In genomic region chr2:176137249-176137573, GRCh38 we compare ENCODE assay signal across 12 cellular contexts. TPM values are rescaled to one million over a fixed set of nuclear protein-coding genes. Genes with fewer than 3 reads are reported as not detected.
DNase-seq lines count a peak whose midpoint lies in the region; ATAC-seq, FAIRE-seq and TF ChIP-seq lines count a peak whose summit lies in the region.
"Had no signal": no experiment of that assay in that cellular context is flagged by ENCODE, and none has a peak within 500 bp of the region (broad histone marks: within the 10 kb centered on the region; RNA-seq: fewer than 3 reads in every experiment).

No MANE protein-coding gene starts in this region.

- CTCF ChIA-PET in A549 (lab: Yijun Ruan, JAX), result interaction anchor here (0.6 to 11.6 kb wide), 7 partner anchors 10 to 1010 kb away, joined by 3 to 216 read pairs (median 9); no protein-coding TSS in a partner anchor
- CTCF ChIA-PET in HEK293 (lab: Yijun Ruan, JAX), result interaction anchor here (0.6 to 2.7 kb wide), 6 partner anchors 10 to 1011 kb away, joined by 3 to 12 read pairs (median 3); no protein-coding TSS in a partner anchor

- no peaks in the 10 kb centered on the region for H3K9me2 ChIP-seq in neural cell (ENCODE audit: insufficient read depth, low read length)

- H3K9me3 ChIP-seq in A549, result no peaks in the 10 kb centered on the region
- no peaks in the 10 kb centered on the region for H3K9me3 ChIP-seq in HEK293 (ENCODE audit: control insufficient read depth, insufficient read depth, low read depth, low read length)
- no peaks in the 10 kb centered on the region for H3K9me3 ChIP-seq in duodenal mucosa (ENCODE audit: control insufficient read depth in 1 of 2, low read length in 2 of 2)
- peaks cover 4% of the 10 kb centered on the region for H3K9me3 ChIP-seq in neural cell (ENCODE audit: low read length)
- H3K9me3 ChIP-seq: body of pancreas had no signal

- H3F3A ChIP-seq in neural cell (ENCODE audit: insufficient read depth, low read length, poor library complexity, severe bottlenecking), result no peaks in the 10 kb centered on the region

- H3K36me3 ChIP-seq in HEK293 (ENCODE audit: control insufficient read depth in 2 of 2, insufficient read depth in 1 of 2, low read length in 2 of 2) (no peaks in the 10 kb centered on the region), duodenal mucosa (ENCODE audit: control insufficient read depth in 1 of 2, insufficient read depth in 2 of 2, low read length in 2 of 2) (no peaks in the 10 kb centered on the region), neural cell (ENCODE audit: insufficient read depth, low read length) (no peaks in the 10 kb centered on the region)

- no peak for FAIRE-seq in A549 (lab: Jason Lieb, UNC)

- POLR2A ChIA-PET in A549 (lab: Yijun Ruan, JAX), result no interaction called here
- POLR2A ChIA-PET in HEK293 (lab: Yijun Ruan, JAX), result interaction anchor here (0.9 to 1.6 kb wide), 3 partner anchors 14 to 318 kb away, joined by 3 to 10 read pairs (median 3); partner anchors contain the start of gene HOXD4

- H4K20me1 ChIP-seq in neural cell (ENCODE audit: insufficient read depth), result no peaks in the 10 kb centered on the region

- TF ChIP-seq POLR2A in A549 (IDR thresholded peaks at IDR 0.05; ENCODE audit: low read length), result no peak

- DNase-seq in A549 (ENCODE audit: low read depth in 1 of 2, low spot score in 1 of 2) (no peak), NCI-H146 treated with DMSO at 0.1 percent for 48 hours (lab: John Stamatoyannopoulos, UW; ENCODE audit: unreplicated experiment) (no peak), GM13976 (ENCODE audit: low spot score) (no peak), HUDEP-2 (lab: John Stamatoyannopoulos, UW; ENCODE audit: unreplicated experiment in 76 of 76) (no peak)
- no peak for DNase-seq in activated naive CD4-positive, alpha-beta T cell (lab: John Stamatoyannopoulos, UW)
- DNase-seq: body of pancreas; CD4-positive, CD25-positive, alpha-beta regulatory T cell; NK-92 treated with Interleukin-12 subunit alpha and Interleukin-12 subunit beta, amount 100 ng/mL, for 24 hours had no signal

- whole genome bisulfite sequencing in A549 (ENCODE audit: missing lambda C conversion rate), result 55% methylated on average over 2 of the region's 2 CpGs

- peak overlapping the region; percentile 47 for H3K4me3 ChIP-seq in A549
- peak overlapping the region; percentile 72 for H3K4me3 ChIP-seq in HEK293 (ENCODE audit: low read depth, low read length)
- H3K4me3 ChIP-seq in duodenal mucosa (ENCODE audit: low read depth in 1 of 2, low read length in 2 of 2), result peak overlapping the region in 1 of 2 donors; percentile 65
- H3K4me3 ChIP-seq in neural cell (ENCODE audit: low read length), result peak overlapping the region; percentile 60
- H3K4me3 ChIP-seq: body of pancreas had no signal

- H3K4me2 ChIP-seq in A549, result peak overlapping the region; percentile 60
- no peak overlapping the region for H3K4me2 ChIP-seq in neural cell (ENCODE audit: low read length)

- TF ChIP-seq EP300 in A549 (IDR thresholded peaks at IDR 0.05), result no peak
- TF ChIP-seq EP300 in neural cell (conservative IDR thresholded peaks at IDR 0.05; ENCODE audit: poor library complexity, severe bottlenecking), result no peak

- TF ChIP-seq CTCF in A549 (IDR thresholded peaks at IDR 0.05) (no peak), HEK293 (tag by site-specific recombination; IDR thresholded peaks at IDR 0.05) (no peak), neural cell (IDR thresholded peaks at IDR 0.05; ENCODE audit: poor library complexity, severe bottlenecking) (no peak), GM13976 (IDR thresholded peaks at IDR 0.05; ENCODE audit: borderline replicate concordance, control extremely low read depth, extremely low read depth, insufficient read depth, missing control alignments) (no peak)

- peaks cover 82 to 94% of the 10 kb centered on the region in 2 donors for H3K27me3 ChIP-seq in duodenal mucosa (ENCODE audit: control insufficient read depth in 1 of 2, insufficient read depth in 2 of 2, low read length in 2 of 2)
- H3K27me3 ChIP-seq in neural cell (ENCODE audit: insufficient read depth, low read depth, low read length), result peaks cover 100% of the 10 kb centered on the region

- no peaks in the 10 kb centered on the region for H3K79me2 ChIP-seq in neural cell (replicated peaks; ENCODE audit: insufficient read depth, low read length)

- H3K27ac ChIP-seq in A549 (peak overlapping the region; percentile 80 to 87), HEK293 (ENCODE audit: extremely low read depth, low read depth, low read length) (peak overlapping the region; percentile 98), duodenal mucosa (ENCODE audit: low read depth, low read length) (peak overlapping the region; percentile 47), neural cell (ENCODE audit: low read length) (no peak overlapping the region)

- no peak overlapping the region for H3K9ac ChIP-seq in duodenal mucosa (ENCODE audit: low read depth in 1 of 2, low read length in 2 of 2)
- H3K9ac ChIP-seq in neural cell (ENCODE audit: low read length), result no peak overlapping the region

- TF ChIP-seq RAD21 in A549 (conservative IDR thresholded peaks at IDR 0.05 in 1 of 2, IDR thresholded peaks at IDR 0.05 in 1 of 2) (no peak), neural cell (conservative IDR thresholded peaks at IDR 0.05) (no peak)

- no peak overlapping the region for H2AFZ ChIP-seq in neural cell (ENCODE audit: low read depth, low read length)

- in situ Hi-C loops in GM13976 (cut with MboI; ENCODE audit: low sequenced_read_pairs, unreplicated experiment), result loop anchor here (25.0 kb wide), 1 partner anchor 675 kb away; no protein-coding TSS in a partner anchor

- no peak for ATAC-seq in A549
- ATAC-seq: body of pancreas, right cardiac atrium had no signal

- H3K4me1 ChIP-seq in A549, result peaks cover 7% of the 10 kb centered on the region; the same call in 2 of the 3 replicates
- H3K4me1 ChIP-seq in HEK293 (ENCODE audit: control insufficient read depth, insufficient read depth, low read length), result peaks cover 11% of the 10 kb centered on the region
- H3K4me1 ChIP-seq in duodenal mucosa (ENCODE audit: control insufficient read depth in 1 of 2, insufficient read depth in 2 of 2, low read length in 2 of 2), result peaks cover 0 to 14% of the 10 kb centered on the region in 2 donors

TF ChIP-seq in A549, 52 proteins besides CTCF, POLR2A, EP300 and RAD21:
- no peak for TF ChIP-seq HEYL (CRISPR knock-in tag; IDR thresholded peaks at IDR 0.05)

TF ChIP-seq in HEK293, 187 proteins besides CTCF, POLR2A, EP300 and RAD21 (continues in another document):
- no peak for TF ChIP-seq OSR2 (tag by site-specific recombination; IDR thresholded peaks at IDR 0.05)
- no peak for TF ChIP-seq ZNF621 (tag by site-specific recombination; IDR thresholded peaks at IDR 0.05)

TF ChIP-seq in neural cell, 6 proteins besides CTCF, POLR2A, EP300 and RAD21 (continues in another document):
- TF ChIP-seq SMC3 (conservative IDR thresholded peaks at IDR 0.05; ENCODE audit: poor library complexity), result no peak

RNA-seq across cellular contexts. Expression of gene HOXD8, which starts 7.7 kb away (rescaled TPM):
- polyA plus RNA-seq in A549 (2011; rRNA removed), result 6.4 and 8.5 TPM in 2 replicates
- 2.3 and 3.0 TPM in 2 replicates for polyA plus RNA-seq in A549 (2012; cell fraction: cytosol; rRNA removed)
- polyA plus RNA-seq in A549 (2012; cell fraction: nucleus; rRNA removed), result 1.7 and 1.8 TPM in 2 replicates
- 3.5 to 3.9 TPM (median 3.8 TPM) in 3 replicates for polyA plus RNA-seq in A549 (2017; fragmentation: RNase III; extraction: RNeasy Plus Mini Kit Qiagen cat#74134 plus additional on column Dnase treatment)
- polyA minus RNA-seq in A549 (2011; rRNA and poly(A)+ RNA removed), result 0.97 and 2.5 TPM in 2 replicates
- not detected in 2 replicates for polyA plus RNA-seq in neural cell
- polyA minus RNA-seq in neural cell, result not detected in 2 replicates
- polyA plus RNA-seq: CD4-positive, CD25-positive, alpha-beta regulatory T cell had no signal

RNA-seq across cellular contexts. Expression of gene HOXD4, which starts 14.1 kb away (rescaled TPM):
- polyA plus RNA-seq in A549 (2011; rRNA removed), result 0.27 and 0.28 TPM in 2 replicates
- 0.32 and 0.43 TPM in 2 replicates for polyA plus RNA-seq in A549 (2012; cell fraction: cytosol; rRNA removed)
- 2.6 and 3.1 TPM in 2 replicates for polyA plus RNA-seq in A549 (2012; cell fraction: nucleus; rRNA removed)
- 0.54 to 0.92 TPM (median 0.87 TPM) in 3 replicates for polyA plus RNA-seq in A549 (2017; fragmentation: RNase III; extraction: RNeasy Plus Mini Kit Qiagen cat#74134 plus additional on column Dnase treatment)
- polyA minus RNA-seq in A549 (2011; rRNA and poly(A)+ RNA removed), result 0.25 TPM in 1 of 2 replicates, not detected in the other
- polyA plus RNA-seq in neural cell, result not detected in 2 replicates
- polyA minus RNA-seq in neural cell, result not detected in 2 replicates
- polyA plus RNA-seq: CD4-positive, CD25-positive, alpha-beta regulatory T cell had no signal

RNA-seq across cellular contexts. Expression of gene HOXD9, which starts 14.7 kb away (rescaled TPM):
- polyA plus RNA-seq in A549 (2011; rRNA removed) (0.34 and 0.45 TPM in 2 replicates), A549 (2017; fragmentation: RNase III; extraction: RNeasy Plus Mini Kit Qiagen cat#74134 plus additional on column Dnase treatment) (0.94 to 1.7 TPM (median 1.0 TPM) in 3 replicates), neural cell (not detected in 2 replicates)
- polyA plus RNA-seq in A549 (2012; cell fraction: cytosol; rRNA removed), result 0.30 and 0.47 TPM in 2 replicates
- polyA plus RNA-seq in A549 (2012; cell fraction: nucleus; rRNA removed), result 8.3 and 8.7 TPM in 2 replicates
- polyA minus RNA-seq in A549 (2011; rRNA and poly(A)+ RNA removed), result not detected in 2 replicates
- not detected in 2 replicates for polyA minus RNA-seq in neural cell
- polyA plus RNA-seq: CD4-positive, CD25-positive, alpha-beta regulatory T cell had no signal

RNA-seq across cellular contexts. Expression of gene HOXD3, which starts 19.9 kb away (rescaled TPM):
- polyA plus RNA-seq in A549 (2011; rRNA removed) (0.27 and 0.70 TPM in 2 replicates), A549 (2017; fragmentation: RNase III; extraction: RNeasy Plus Mini Kit Qiagen cat#74134 plus additional on column Dnase treatment) (0.14 to 0.36 TPM (median 0.18 TPM) in 3 replicates), neural cell (not detected in 2 replicates)
- 0.16 and 0.19 TPM in 2 replicates for polyA plus RNA-seq in A549 (2012; cell fraction: cytosol; rRNA removed)
- polyA plus RNA-seq in A549 (2012; cell fraction: nucleus; rRNA removed), result 0.71 and 0.89 TPM in 2 replicates
- not detected in 2 replicates for polyA minus RNA-seq in A549 (2011; rRNA and poly(A)+ RNA removed)
- polyA minus RNA-seq in neural cell, result not detected in 2 replicates
- polyA plus RNA-seq: CD4-positive, CD25-positive, alpha-beta regulatory T cell had no signal

RNA-seq across cellular contexts. Expression of gene HOXD10, which starts 20.6 kb away (rescaled TPM):
- polyA plus RNA-seq in A549 (2011; rRNA removed) (4.6 and 4.8 TPM in 2 replicates), A549 (2017; fragmentation: RNase III; extraction: RNeasy Plus Mini Kit Qiagen cat#74134 plus additional on column Dnase treatment) (3.7 to 5.4 TPM (median 4.3 TPM) in 3 replicates), neural cell (not detected in 2 replicates)
- 1.8 and 2.3 TPM in 2 replicates for polyA plus RNA-seq in A549 (2012; cell fraction: cytosol; rRNA removed)
- 3.6 and 6.3 TPM in 2 replicates for polyA plus RNA-seq in A549 (2012; cell fraction: nucleus; rRNA removed)
- 1.2 and 1.9 TPM in 2 replicates for polyA minus RNA-seq in A549 (2011; rRNA and poly(A)+ RNA removed)
- not detected in 2 replicates for polyA minus RNA-seq in neural cell
- polyA plus RNA-seq: CD4-positive, CD25-positive, alpha-beta regulatory T cell; right cardiac atrium had no signal
